Comparison of ENCODE assay signal across 18 cellular contexts in the genomic region with DNA sequence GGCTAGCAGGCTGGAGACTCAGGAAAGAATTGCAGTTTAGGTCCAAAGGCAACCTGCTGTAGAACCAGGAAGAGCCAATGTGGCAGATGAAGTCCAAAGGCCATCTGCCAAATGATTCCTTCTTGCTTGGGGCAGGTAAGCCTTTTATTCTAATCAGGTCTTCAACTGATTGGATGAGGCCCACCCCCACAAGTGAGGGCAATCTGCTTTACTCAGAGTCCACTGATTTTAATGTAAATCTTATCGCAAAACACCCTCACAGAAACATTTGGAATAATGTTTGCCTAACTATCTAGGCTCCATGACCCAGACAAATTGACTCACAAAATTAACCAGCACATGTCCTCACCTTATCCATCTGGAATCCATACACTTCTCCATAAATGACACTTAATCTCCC. TPM values are rescaled to one million over a fixed set of nuclear protein-coding genes. Genes with fewer than 3 reads are reported as not detected.
"Had no signal": no experiment of that assay in that cellular context is flagged by ENCODE, and none has a peak within 500 bp of the region (broad histone marks: within the 10 kb centered on the region; RNA-seq: fewer than 3 reads in every experiment).

No MANE protein-coding gene starts in this region.

- H3K27me3 ChIP-seq: adrenal gland, esophagus muscularis mucosa, neutrophil, right lobe of liver, stomach, vagina had no signal

- H3K4me1 Mint-ChIP-seq: WTC11 had no signal

- DNase-seq: activated CD4-positive, alpha-beta T cell treated with anti-CD3 and anti-CD28 coated beads for 4 hours; activated naive CD4-positive, alpha-beta T cell; adrenal gland; effector CD4-positive, alpha-beta T cell; left ventricle myocardium superior; right lobe of liver; stimulated activated CD4-positive, alpha-beta T cell treated with anti-CD3 and anti-CD28 coated beads, Interleukin-4, amount 100 ng/mL, for 1 hour; stomach; trophoblast cell had no signal

- H3K4me1 ChIP-seq: adrenal gland, esophagus muscularis mucosa, parathyroid adenoma, right lobe of liver, stomach, vagina had no signal

- H3K36me3 ChIP-seq: adrenal gland, neutrophil, right lobe of liver, vagina had no signal

- H3K4me3 ChIP-seq: adrenal gland, esophagus muscularis mucosa, right lobe of liver, smooth muscle cell, stomach, vagina had no signal

- ATAC-seq: left ventricle myocardium superior, right lobe of liver, WTC11 had no signal

- H3K4me3 Mint-ChIP-seq: T-helper 2 cell treated with Interferon-gamma antibody and Interleukin-4, amounts not matched to agents 5 μg/mL and 100 μg/mL, for 36 hours; WTC11 had no signal

- H3K27ac ChIP-seq: adrenal gland, esophagus muscularis mucosa, neutrophil, parathyroid adenoma, right lobe of liver, stomach, vagina had no signal

- H3K9me3 ChIP-seq: right lobe of liver, vagina had no signal

- H3K27ac Mint-ChIP-seq: T-helper 2 cell treated with Interferon-gamma antibody and Interleukin-4, amounts not matched to agents 5 μg/mL and 100 μg/mL, for 36 hours; WTC11 had no signal

RNA-seq across cellular contexts. Expression of a gene that starts 7.8 kb away (rescaled TPM):
- total RNA-seq: myocyte, smooth muscle cell had no signal
- polyA plus RNA-seq: smooth muscle cell had no signal

RNA-seq across cellular contexts. Expression of a gene that starts 56.4 kb away (rescaled TPM):
- total RNA-seq: bronchial epithelial cell, myocyte, smooth muscle cell had no signal
- polyA plus RNA-seq: smooth muscle cell had no signal
